In genomic region chr12:12990700-12991468, GRCh38 we compare ENCODE assay signal across 17 cellular contexts. TPM values are rescaled to one million over a fixed set of nuclear protein-coding genes. Genes with fewer than 3 reads are reported as not detected.
DNase-seq lines count a peak whose midpoint lies in the region; ATAC-seq and TF ChIP-seq lines count a peak whose summit lies in the region.
"Had no signal": no experiment of that assay in that cellular context is flagged by ENCODE, and none has a peak within 500 bp of the region (broad histone marks: within the 10 kb centered on the region; RNA-seq: fewer than 3 reads in every experiment).

No MANE protein-coding gene starts in this region.

- H3K36me3 ChIP-seq in hepatocyte (replicated peaks; ENCODE audit: insufficient read depth, low read depth): peaks cover 6% of the 10 kb centered on the region
- peaks cover 10% of the 10 kb centered on the region for H3K36me3 ChIP-seq in smooth muscle cell (ENCODE audit: low read depth)
- H3K36me3 ChIP-seq in lower lobe of right lung: peaks cover 30% of the 10 kb centered on the region
- H3K36me3 ChIP-seq in tibial artery: peaks cover 26 to 35% (median 29%) of the 10 kb centered on the region in 3 donors
- H3K36me3 ChIP-seq: ovary had no signal

- TF ChIP-seq CTCF in VCaP (conservative IDR thresholded peaks at IDR 0.05) (no peak), hepatocyte (IDR thresholded peaks at IDR 0.05; ENCODE audit: poor library complexity) (no peak), smooth muscle cell (IDR thresholded peaks at IDR 0.05; ENCODE audit: borderline replicate concordance, insufficient read depth, poor library complexity, severe bottlenecking) (no peak), lower lobe of right lung (IDR thresholded peaks at IDR 0.05) (no peak), foreskin fibroblast (IDR thresholded peaks at IDR 0.05; ENCODE audit: low read depth, low read length) (no peak), tibial artery (IDR thresholded peaks at IDR 0.05) (no peak)

- H3K9ac ChIP-seq in smooth muscle cell (ENCODE audit: low read depth): peak overlapping the region; percentile 23

- H3F3A ChIP-seq in smooth muscle cell (ENCODE audit: low read depth): peaks cover 19% of the 10 kb centered on the region

- WGBS in hepatocyte (ENCODE audit: low lambda C conversion rate, missing lambda C conversion rate): 50% methylated on average over 7 of the region's 7 CpGs
- 20% methylated on average over 7 of the region's 7 CpGs for WGBS in smooth muscle cell (ENCODE audit: low lambda C conversion rate)

- H3K9me3 ChIP-seq in hepatocyte (ENCODE audit: low read depth) (no peaks in the 10 kb centered on the region), smooth muscle cell (replicated peaks; ENCODE audit: low read depth) (no peaks in the 10 kb centered on the region), lower lobe of right lung (no peaks in the 10 kb centered on the region), tibial artery (no peaks in the 10 kb centered on the region)
- H3K9me3 ChIP-seq: ovary had no signal

- peaks cover 22% of the 10 kb centered on the region for H3K4me1 ChIP-seq in hepatocyte (ENCODE audit: insufficient read depth)
- peaks cover 13% of the 10 kb centered on the region for H3K4me1 ChIP-seq in smooth muscle cell (ENCODE audit: low read depth)
- peaks cover 27% of the 10 kb centered on the region for H3K4me1 ChIP-seq in lower lobe of right lung
- peaks cover 0 to 17% (median 2%) of the 10 kb centered on the region in 4 donors for H3K4me1 ChIP-seq in tibial artery

- no peak overlapping the region for H3K4me3 ChIP-seq in hepatocyte
- H3K4me3 ChIP-seq in smooth muscle cell: no peak overlapping the region
- H3K4me3 ChIP-seq in lower lobe of right lung: no peak overlapping the region
- no peak overlapping the region for H3K4me3 ChIP-seq in foreskin fibroblast (ENCODE audit: low read depth in 1 of 2, low read length in 2 of 2)
- no peak overlapping the region for H3K4me3 ChIP-seq in tibial artery
- H3K4me3 ChIP-seq: ovary had no signal

- no peaks in the 10 kb centered on the region for H3K9me2 ChIP-seq in hepatocyte (replicated peaks; ENCODE audit: insufficient read depth)

- ATAC-seq in lower lobe of right lung: no peak
- ATAC-seq: T-cell had no signal

- H3K27me3 ChIP-seq in hepatocyte: no peaks in the 10 kb centered on the region
- no peaks in the 10 kb centered on the region for H3K27me3 ChIP-seq in smooth muscle cell (ENCODE audit: low read depth)
- no peaks in the 10 kb centered on the region for H3K27me3 ChIP-seq in lower lobe of right lung (ENCODE audit: low read depth)
- H3K27me3 ChIP-seq in tibial artery: no peaks in the 10 kb centered on the region
- H3K27me3 ChIP-seq: ovary had no signal

- H4K20me1 ChIP-seq in hepatocyte (ENCODE audit: insufficient read depth, poor library complexity, severe bottlenecking) (peaks cover 4% of the 10 kb centered on the region), smooth muscle cell (ENCODE audit: low read depth) (no peaks in the 10 kb centered on the region)

- H3K27ac ChIP-seq in VCaP: peak overlapping the region; percentile 44
- H3K27ac ChIP-seq in hepatocyte: peak overlapping the region; percentile 90
- H3K27ac ChIP-seq in smooth muscle cell (ENCODE audit: low read depth): peak overlapping the region; percentile 79
- no peak overlapping the region for H3K27ac ChIP-seq in lower lobe of right lung
- peak overlapping the region in 1 of 2 donors; percentile 40 for H3K27ac ChIP-seq in tibial artery

- H2AFZ ChIP-seq in hepatocyte (no peak overlapping the region), smooth muscle cell (ENCODE audit: low read depth) (no peak overlapping the region)

- intact Hi-C loops in lower lobe of right lung (cut with DNase I) (no loop called here), tibial artery (cut with DNase I; ENCODE audit: low total_unique reads) (no loop called here)

- H3K4me2 ChIP-seq in hepatocyte (peak overlapping the region; percentile 30), smooth muscle cell (peak overlapping the region; percentile 55)

- DNase-seq in NCI-H2196 (lab: John Stamatoyannopoulos, UW; ENCODE audit: unreplicated experiment): peak; percentile 1
- DNase-seq in NCI-H2196 treated with DMSO at 0.1 percent for 48 hours (lab: John Stamatoyannopoulos, UW; ENCODE audit: unreplicated experiment): no peak
- peak; percentile 24 for DNase-seq in hepatocyte (ENCODE audit: low spot score)
- DNase-seq in smooth muscle cell (lab: John Stamatoyannopoulos, UW; ENCODE audit: unreplicated experiment): no peak
- DNase-seq in lower lobe of right lung: no peak
- no peak for DNase-seq in foreskin fibroblast
- no peak for DNase-seq in tibial artery
- DNase-seq: 8988T, amygdala, kidney, NCI-H1105, ovary, T-cell had no signal

- H3K79me2 ChIP-seq in hepatocyte: peaks cover 43% of the 10 kb centered on the region
- peaks cover 10% of the 10 kb centered on the region for H3K79me2 ChIP-seq in smooth muscle cell (ENCODE audit: low read depth)

RNA-seq across cellular contexts. Expression of gene HEBP1, which starts 9.2 kb away (rescaled TPM):
- total RNA-seq in hepatocyte: 30.1 and 35.6 TPM in 2 replicates
- polyA plus RNA-seq in hepatocyte: 79.7 and 89.5 TPM in 2 replicates
- total RNA-seq in smooth muscle cell: 16.1 and 19.0 TPM in 2 replicates
- 55.8 and 57.9 TPM in 2 replicates for polyA plus RNA-seq in smooth muscle cell
- total RNA-seq in lower lobe of right lung: 72.7 TPM

RNA-seq across cellular contexts. Expression of gene GPRC5D, which starts 38.9 kb away (rescaled TPM):
- total RNA-seq in hepatocyte: not detected in 2 replicates
- polyA plus RNA-seq in hepatocyte: not detected in 2 replicates
- total RNA-seq in smooth muscle cell: not detected in 2 replicates
- 0.82 TPM in 1 of 2 replicates, not detected in the other for polyA plus RNA-seq in smooth muscle cell
- total RNA-seq in lower lobe of right lung: not detected
- total RNA-seq: Daoy, glomerular endothelial cell, skeletal muscle tissue, T-cell had no signal

RNA-seq across cellular contexts. Expression of gene FAM234B, which starts 53.3 kb away (rescaled TPM):
- 4.0 and 4.1 TPM in 2 replicates for total RNA-seq in hepatocyte
- 0.66 and 0.85 TPM in 2 replicates for polyA plus RNA-seq in hepatocyte
- 3.0 and 5.2 TPM in 2 replicates for total RNA-seq in smooth muscle cell
- polyA plus RNA-seq in smooth muscle cell: 0.78 and 1.6 TPM in 2 replicates
- 7.5 TPM for total RNA-seq in lower lobe of right lung

Comparison
In these comparisons a context has a peak if more than half of its experiments do, and no peak if none do; other contexts are left out.
1. DNase-seq: peak in NCI-H2196 (single experiment) and hepatocyte (single experiment); none in NCI-H2196 treated with DMSO at 0.1 percent for 48 hours (single experiment), smooth muscle cell (single experiment), lower lobe of right lung (single experiment), foreskin fibroblast (0 of 2) and tibial artery (0 of 2).